ENCODE assay signal across 2 cellular contexts in the genomic region with DNA sequence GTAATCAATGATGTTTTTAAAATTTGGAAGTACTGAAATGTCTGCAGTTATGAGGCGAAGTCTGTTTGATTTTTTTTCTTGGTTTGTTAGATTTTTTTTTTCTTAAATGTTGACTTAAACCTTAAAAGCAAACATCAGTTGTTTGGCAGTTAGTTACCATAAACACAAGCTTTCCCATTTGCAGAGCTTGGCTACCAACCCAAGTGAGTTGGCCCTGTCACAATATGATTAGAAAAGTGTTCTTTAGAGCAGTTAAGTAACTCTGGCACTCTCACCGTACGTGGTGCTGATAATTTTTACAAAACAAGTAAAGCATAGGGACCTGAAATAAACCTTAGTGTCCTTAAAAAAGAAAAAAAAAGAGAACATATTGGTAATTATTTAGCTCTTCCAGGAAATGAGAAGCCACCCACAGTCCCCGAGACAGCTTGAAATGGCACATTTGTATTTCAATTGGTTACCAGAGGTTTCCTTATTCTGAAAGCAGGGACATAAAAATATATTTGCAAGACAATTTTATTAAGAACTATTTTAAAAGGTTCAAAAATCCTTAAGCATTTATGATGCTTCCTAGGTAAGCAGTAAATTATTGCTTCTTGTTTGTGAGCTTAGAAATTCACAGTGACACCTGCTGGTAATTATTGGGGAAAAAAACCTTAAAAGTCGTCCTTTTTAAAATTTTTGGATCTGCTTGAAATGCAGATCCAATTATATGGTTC.
TF ChIP-seq lines count a peak whose summit lies in the region.

No MANE protein-coding gene starts in this region.

TF ChIP-seq in HCT116, 20 proteins besides CTCF, POLR2A, EP300 and RAD21 (continued from another document):
- TF ChIP-seq REST (IDR thresholded peaks at IDR 0.05; ENCODE audit: low read depth) = no peak

TF ChIP-seq in WTC11, 78 proteins besides CTCF, POLR2A, EP300 and RAD21 (continued from another document):
- TF ChIP-seq, protein P1, sequence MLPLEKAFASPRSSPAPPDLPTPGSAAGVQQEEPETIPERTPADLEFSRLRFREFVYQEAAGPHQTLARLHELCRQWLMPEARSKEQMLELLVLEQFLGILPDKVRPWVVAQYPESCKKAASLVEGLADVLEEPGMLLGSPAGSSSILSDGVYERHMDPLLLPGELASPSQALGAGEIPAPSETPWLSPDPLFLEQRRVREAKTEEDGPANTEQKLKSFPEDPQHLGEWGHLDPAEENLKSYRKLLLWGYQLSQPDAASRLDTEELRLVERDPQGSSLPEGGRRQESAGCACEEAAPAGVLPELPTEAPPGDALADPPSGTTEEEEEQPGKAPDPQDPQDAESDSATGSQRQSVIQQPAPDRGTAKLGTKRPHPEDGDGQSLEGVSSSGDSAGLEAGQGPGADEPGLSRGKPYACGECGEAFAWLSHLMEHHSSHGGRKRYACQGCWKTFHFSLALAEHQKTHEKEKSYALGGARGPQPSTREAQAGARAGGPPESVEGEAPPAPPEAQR (CRISPR knock-in tag; IDR thresholded peaks at IDR 0.05) = no peak
- TF ChIP-seq RORB (CRISPR knock-in tag; IDR thresholded peaks at IDR 0.05) (no peak), CREB1 (CRISPR knock-in tag; IDR thresholded peaks at IDR 0.05) (no peak), GTF2I (CRISPR knock-in tag; conservative IDR thresholded peaks at IDR 0.05) (no peak), HMGA2 (CRISPR knock-in tag; IDR thresholded peaks at IDR 0.05) (no peak)
- TF ChIP-seq, protein P2, sequence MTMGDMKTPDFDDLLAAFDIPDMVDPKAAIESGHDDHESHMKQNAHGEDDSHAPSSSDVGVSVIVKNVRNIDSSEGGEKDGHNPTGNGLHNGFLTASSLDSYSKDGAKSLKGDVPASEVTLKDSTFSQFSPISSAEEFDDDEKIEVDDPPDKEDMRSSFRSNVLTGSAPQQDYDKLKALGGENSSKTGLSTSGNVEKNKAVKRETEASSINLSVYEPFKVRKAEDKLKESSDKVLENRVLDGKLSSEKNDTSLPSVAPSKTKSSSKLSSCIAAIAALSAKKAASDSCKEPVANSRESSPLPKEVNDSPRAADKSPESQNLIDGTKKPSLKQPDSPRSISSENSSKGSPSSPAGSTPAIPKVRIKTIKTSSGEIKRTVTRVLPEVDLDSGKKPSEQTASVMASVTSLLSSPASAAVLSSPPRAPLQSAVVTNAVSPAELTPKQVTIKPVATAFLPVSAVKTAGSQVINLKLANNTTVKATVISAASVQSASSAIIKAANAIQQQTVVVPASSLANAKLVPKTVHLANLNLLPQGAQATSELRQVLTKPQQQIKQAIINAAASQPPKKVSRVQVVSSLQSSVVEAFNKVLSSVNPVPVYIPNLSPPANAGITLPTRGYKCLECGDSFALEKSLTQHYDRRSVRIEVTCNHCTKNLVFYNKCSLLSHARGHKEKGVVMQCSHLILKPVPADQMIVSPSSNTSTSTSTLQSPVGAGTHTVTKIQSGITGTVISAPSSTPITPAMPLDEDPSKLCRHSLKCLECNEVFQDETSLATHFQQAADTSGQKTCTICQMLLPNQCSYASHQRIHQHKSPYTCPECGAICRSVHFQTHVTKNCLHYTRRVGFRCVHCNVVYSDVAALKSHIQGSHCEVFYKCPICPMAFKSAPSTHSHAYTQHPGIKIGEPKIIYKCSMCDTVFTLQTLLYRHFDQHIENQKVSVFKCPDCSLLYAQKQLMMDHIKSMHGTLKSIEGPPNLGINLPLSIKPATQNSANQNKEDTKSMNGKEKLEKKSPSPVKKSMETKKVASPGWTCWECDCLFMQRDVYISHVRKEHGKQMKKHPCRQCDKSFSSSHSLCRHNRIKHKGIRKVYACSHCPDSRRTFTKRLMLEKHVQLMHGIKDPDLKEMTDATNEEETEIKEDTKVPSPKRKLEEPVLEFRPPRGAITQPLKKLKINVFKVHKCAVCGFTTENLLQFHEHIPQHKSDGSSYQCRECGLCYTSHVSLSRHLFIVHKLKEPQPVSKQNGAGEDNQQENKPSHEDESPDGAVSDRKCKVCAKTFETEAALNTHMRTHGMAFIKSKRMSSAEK (CRISPR knock-in tag; IDR thresholded peaks at IDR 0.05; ENCODE audit: borderline replicate concordance) = no peak
